Comparison of ENCODE assay signal across 14 cellular contexts in genomic region chr1:180117764-180118116, GRCh38. TPM values are rescaled to one million over a fixed set of nuclear protein-coding genes. Genes with fewer than 3 reads are reported as not detected.
A peak's percentile ranks its signal among the peaks of the same experiment; 100 is the strongest.
DNase-seq lines count a peak whose midpoint lies in the region; TF ChIP-seq lines count a peak whose summit lies in the region.
"Had no signal": no experiment of that assay in that cellular context is flagged by ENCODE, and none has a peak within 500 bp of the region (broad histone marks: within the 10 kb centered on the region; RNA-seq: fewer than 3 reads in every experiment).

No MANE protein-coding gene starts in this region.

- DNase-seq in HL-60 (ENCODE audit: low read depth in 1 of 2, low spot score in 1 of 2) (no peak), astrocyte of the hippocampus (ENCODE audit: low read depth, low spot score) (peak; percentile 20), right atrium auricular region (ENCODE audit: low spot score) (peak; percentile 77), mucosa of gallbladder (ENCODE audit: low spot score) (no peak), GM19238 (ENCODE audit: insufficient read length, low spot score) (no peak), colonic mucosa (no peak)
- DNase-seq in activated CD4-positive, CD25-positive, alpha-beta regulatory T cell treated with anti-CD3 and anti-CD28 coated beads, Interleukin-2, amount 50 U/mL, for 72 hours: no peak
- DNase-seq: activated T-cell treated with anti-CD3 and anti-CD28 coated beads, Interleukin-2, amount 50 U/mL, for 72 hours; esophagus squamous epithelium; GDM1; left lung; NCI-H446 treated with DMSO at 0.1 percent for 48 hours had no signal

- H3K36me3 ChIP-seq in ACC112 (ENCODE audit: insufficient read depth, low read length) (peaks cover 1% of the 10 kb centered on the region; the same call in 1 of the 2 replicates), right atrium auricular region (no peaks in the 10 kb centered on the region), colonic mucosa (no peaks in the 10 kb centered on the region)

- H3K4me3 ChIP-seq in ACC112 (ENCODE audit: low read depth, low read length): no peak overlapping the region
- no peak overlapping the region for H3K4me3 ChIP-seq in HL-60 (replicated peaks; ENCODE audit: insufficient read depth, low read length)
- no peak overlapping the region for H3K4me3 ChIP-seq in right atrium auricular region
- no peak overlapping the region for H3K4me3 ChIP-seq in colonic mucosa
- H3K4me3 ChIP-seq: esophagus squamous epithelium, left lung had no signal

- TF ChIP-seq CTCF in HL-60 (IDR thresholded peaks at IDR 0.05; ENCODE audit: insufficient read depth, low read length): no peak
- no peak for TF ChIP-seq CTCF in right atrium auricular region (IDR thresholded peaks at IDR 0.05)
- TF ChIP-seq CTCF in colonic mucosa (IDR thresholded peaks at IDR 0.05): no peak

- H2AFZ ChIP-seq in ACC112 (ENCODE audit: low read length, unreplicated experiment): no peak overlapping the region
- H2AFZ ChIP-seq: parathyroid adenoma had no signal

- H3K27ac ChIP-seq in ACC112 (ENCODE audit: low read depth, low read length) (peak overlapping the region; percentile 65), HL-60 (replicated peaks) (peak overlapping the region; percentile 51; the same call in 1 of the 2 replicates), right atrium auricular region (peak overlapping the region; percentile 49 to 80), colonic mucosa (no peak overlapping the region)
- H3K27ac ChIP-seq: left lung, parathyroid adenoma had no signal

- H3K27me3 ChIP-seq in ACC112 (ENCODE audit: insufficient read depth, low read length) (no peaks in the 10 kb centered on the region), HL-60 (ENCODE audit: insufficient read depth, poor library complexity, severe bottlenecking) (no peaks in the 10 kb centered on the region), right atrium auricular region (no peaks in the 10 kb centered on the region), colonic mucosa (no peaks in the 10 kb centered on the region)
- H3K27me3 ChIP-seq: esophagus squamous epithelium, left lung had no signal

- H3K9ac ChIP-seq in colonic mucosa (ENCODE audit: low read depth in 2 of 2, low read length in 2 of 2): no peak overlapping the region
- H3K9ac ChIP-seq: parathyroid adenoma had no signal

- H3K9me3 ChIP-seq in right atrium auricular region (no peaks in the 10 kb centered on the region), colonic mucosa (no peaks in the 10 kb centered on the region)
- H3K9me3 ChIP-seq: esophagus squamous epithelium, left lung had no signal

- H3K4me1 ChIP-seq in ACC112 (ENCODE audit: control insufficient read depth, insufficient read depth, low read length, unreplicated experiment): peaks cover 15% of the 10 kb centered on the region
- peaks cover 0 to 43% of the 10 kb centered on the region in 2 donors for H3K4me1 ChIP-seq in right atrium auricular region
- no peaks in the 10 kb centered on the region for H3K4me1 ChIP-seq in colonic mucosa
- H3K4me1 ChIP-seq: parathyroid adenoma had no signal

- H3K79me2 ChIP-seq in ACC112 (ENCODE audit: control insufficient read depth, insufficient read depth, low read length, unreplicated experiment): no peaks in the 10 kb centered on the region
- H3K79me2 ChIP-seq: parathyroid adenoma had no signal

- intact Hi-C loops in colonic mucosa (cut with DNase I): no loop called here

RNA-seq across cellular contexts. Expression of gene QSOX1, which starts 36.9 kb away (rescaled TPM):
- 100 to 1,000 TPM; 199 to 332 TPM for total RNA-seq in right atrium auricular region
- 395 TPM for total RNA-seq in mucosa of gallbladder
- 100 to 1,000 TPM; 395 to 450 TPM for total RNA-seq in colonic mucosa

Comparison
In these comparisons a context has a peak if more than half of its experiments do, and no peak if none do; other contexts are left out.
1. DNase-seq: peak in astrocyte of the hippocampus (single experiment) and right atrium auricular region (single experiment); none in HL-60 (0 of 2), mucosa of gallbladder (single experiment), GM19238 (single experiment), colonic mucosa (single experiment) and activated CD4-positive, CD25-positive, alpha-beta regulatory T cell treated with anti-CD3 and anti-CD28 coated beads, Interleukin-2, amount 50 U/mL, for 72 hours (single experiment).